Comparison of ENCODE assay signal across 7 cellular contexts in genomic region chr1:152110365-152110859, GRCh38. TPM values are rescaled to one million over a fixed set of nuclear protein-coding genes. Genes with fewer than 3 reads are reported as not detected.
DNase-seq lines count a peak whose midpoint lies in the region; ATAC-seq and TF ChIP-seq lines count a peak whose summit lies in the region.

No MANE protein-coding gene starts in this region.

- intact Hi-C loops in stomach (cut with DNase I; ENCODE audit: low total_unique reads), result no loop called here

- ATAC-seq in HG02571 (IDR thresholded peaks at IDR 0.05; ENCODE audit: unreplicated experiment), result no peak
- ATAC-seq in GM21390 (IDR thresholded peaks at IDR 0.05; ENCODE audit: unreplicated experiment), result no peak

- peaks cover 33 to 57% (median 45%) of the 10 kb centered on the region in 4 donors for H3K4me1 ChIP-seq in stomach

- no peak for TF ChIP-seq EP300 in stomach (IDR thresholded peaks at IDR 0.05)

- H3K27ac ChIP-seq in angular gyrus (ENCODE audit: low read depth, low read length) (peak overlapping the region; percentile 55), stomach (no peak overlapping the region)

- peak overlapping the region; percentile 42 to 65 (median 53) for H3K4me3 ChIP-seq in stomach

- no peak for TF ChIP-seq POLR2A in stomach (IDR thresholded peaks at IDR 0.05)

- DNase-seq in GM10266 (ENCODE audit: extremely low spot score), result peak; percentile 25
- peak; percentile 83 for DNase-seq in NCI-H748 (lab: John Stamatoyannopoulos, UW; ENCODE audit: unreplicated experiment)
- DNase-seq in kidney glomerular epithelial cell (lab: John Stamatoyannopoulos, UW), result peak; percentile 50
- no peak for DNase-seq in stomach

- no peaks in the 10 kb centered on the region for H3K36me3 ChIP-seq in stomach

- 1 to 7% (median 3%) methylated on average over 19 to 31 of the region's 31 CpGs for WGBS in stomach, 5 donors

- H3K27me3 ChIP-seq in stomach, result peaks cover 42 to 100% (median 86%) of the 10 kb centered on the region in 3 donors

- H3K9me3 ChIP-seq in stomach, result peaks cover 12 to 24% (median 20%) of the 10 kb centered on the region in 4 donors

- TF ChIP-seq CTCF in GM10266 (IDR thresholded peaks at IDR 0.05; ENCODE audit: control insufficient read depth, insufficient read depth, low read depth, missing control alignments), result no peak
- no peak for TF ChIP-seq CTCF in stomach (IDR thresholded peaks at IDR 0.05)

RNA-seq across cellular contexts. Expression of gene TCHH, which starts 4.8 kb away (rescaled TPM):
- total RNA-seq in stomach, result not detected
- polyA plus RNA-seq in stomach, result under 1 TPM in 1 of 3 donors, not detected in 2; 0.13 TPM

RNA-seq across cellular contexts. Expression of gene TCHHL1, which starts 21.5 kb away (rescaled TPM):
- under 1 TPM in 1 of 5 donors, not detected in 4; 0.18 TPM for total RNA-seq in stomach
- not detected for polyA plus RNA-seq in stomach

RNA-seq across cellular contexts. Expression of gene RPTN, which starts 48.6 kb away (rescaled TPM):
- not detected for total RNA-seq in stomach
- under 1 TPM in 1 of 3 donors, not detected in 2; 0.31 TPM for polyA plus RNA-seq in stomach
